ENCODE assay signal across 8 cellular contexts in the genomic region with DNA sequence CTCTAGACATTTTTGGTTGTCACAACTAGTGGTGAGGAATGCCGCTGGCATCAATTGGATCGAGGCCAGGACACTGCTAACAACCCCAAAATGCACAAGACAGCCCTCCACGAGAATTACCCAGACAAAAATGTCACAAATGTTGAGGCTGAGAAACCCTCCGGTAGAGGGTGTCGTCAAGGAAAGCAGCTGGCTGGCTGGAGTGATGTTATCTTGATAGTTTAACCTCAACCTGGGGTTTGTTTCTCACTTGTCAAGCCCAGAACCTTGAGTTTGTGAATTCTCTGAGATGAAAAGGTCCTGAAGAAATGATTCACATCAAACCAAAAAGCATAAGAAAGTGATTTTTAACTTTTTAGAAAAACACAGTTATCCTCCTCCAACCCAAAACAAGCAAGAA. TPM values are rescaled to one million over a fixed set of nuclear protein-coding genes. Genes with fewer than 3 reads are reported as not detected.
DNase-seq lines count a peak whose midpoint lies in the region; ATAC-seq and TF ChIP-seq lines count a peak whose summit lies in the region.

No MANE protein-coding gene starts in this region.

- H3K9me2 ChIP-seq in SK-N-SH: no peaks in the 10 kb centered on the region

- no peaks in the 10 kb centered on the region for H3K9me3 ChIP-seq in SK-N-SH

- TF ChIP-seq EP300 in SK-N-SH (IDR thresholded peaks at IDR 0.05; ENCODE audit: borderline replicate concordance in 1 of 2, low read depth in 1 of 2, low read length in 1 of 2): no peak

- no peak overlapping the region for H3K4me3 ChIP-seq in SK-N-SH (ENCODE audit: low read depth in 2 of 2, low read length in 1 of 2)

- no peaks in the 10 kb centered on the region; the same call in 1 of the 2 replicates for H3K27me3 ChIP-seq in SK-N-SH (ENCODE audit: insufficient read depth)

- ATAC-seq in SK-N-SH treated with all-trans-retinoic acid at 6 μM for 48 hours (no peak), GM19328 (IDR thresholded peaks at IDR 0.05; ENCODE audit: unreplicated experiment) (no peak), HG03196 (IDR thresholded peaks at IDR 0.05; ENCODE audit: unreplicated experiment) (no peak)

- no peak overlapping the region for H3K9ac ChIP-seq in SK-N-SH

- no peaks in the 10 kb centered on the region for H4K20me1 ChIP-seq in SK-N-SH (ENCODE audit: insufficient read depth)

- H3K4me1 ChIP-seq in SK-N-SH (ENCODE audit: control insufficient read depth in 1 of 2, insufficient read depth in 2 of 2, low read depth in 1 of 2, low read length in 1 of 2): peaks cover 0 to 2% of the 10 kb centered on the region in 2 experiments; a peak in 1 of 4 replicates

- H2AFZ ChIP-seq in SK-N-SH (ENCODE audit: low read depth): no peak overlapping the region

- no peak overlapping the region for H3K27ac ChIP-seq in SK-N-SH (ENCODE audit: low read depth in 2 of 2, low read length in 1 of 2)

- DNase-seq in SK-N-SH (no peak), T-helper 9 cell (peak; percentile 41), ecto neural progenitor cell (ENCODE audit: low spot score) (peak; percentile 36), NCI-H2196 treated with DMSO at 0.1 percent for 48 hours (lab: John Stamatoyannopoulos, UW; ENCODE audit: unreplicated experiment) (no peak)
- peak; percentile 33 for DNase-seq in stimulated activated naive CD4-positive, alpha-beta T cell treated with Interleukin-2 at 50 U/mL for 16 hours (lab: John Stamatoyannopoulos, UW)

- CTCF ChIA-PET in SK-N-SH (lab: Yijun Ruan, JAX): interaction anchor here (0.6 to 15.1 kb wide), 9 partner anchors 23 to 524 kb away, joined by 3 to 481 read pairs (median 5); a partner anchor contains a TSS

- no peak overlapping the region for H3K4me2 ChIP-seq in SK-N-SH

- no peak for TF ChIP-seq RAD21 in SK-N-SH (IDR thresholded peaks at IDR 0.05; ENCODE audit: low read length)

- POLR2A ChIA-PET in SK-N-SH (lab: Yijun Ruan, JAX): no interaction called here

- H3K36me3 ChIP-seq in SK-N-SH (replicated peaks in 1 of 2; ENCODE audit: control insufficient read depth in 1 of 2, insufficient read depth in 2 of 2, low read length in 1 of 2): no peaks in the 10 kb centered on the region

- WGBS in SK-N-SH (ENCODE audit: low lambda C conversion rate): 8% methylated on average over 5 of the region's 5 CpGs

- H3F3A ChIP-seq in SK-N-SH (replicated peaks; ENCODE audit: insufficient read depth): no peaks in the 10 kb centered on the region

- H3K79me2 ChIP-seq in SK-N-SH (ENCODE audit: insufficient read depth): no peaks in the 10 kb centered on the region

- peak; percentile 9; the same call in 1 of the 2 replicates for TF ChIP-seq CTCF in SK-N-SH (IDR thresholded peaks at IDR 0.05)

TF ChIP-seq in SK-N-SH, 30 proteins besides CTCF, POLR2A, EP300 and RAD21 (continues in another document):
- TF ChIP-seq MEF2A (IDR thresholded peaks at IDR 0.05; ENCODE audit: borderline replicate concordance, low read depth): no peak
- TF ChIP-seq, protein P1, sequence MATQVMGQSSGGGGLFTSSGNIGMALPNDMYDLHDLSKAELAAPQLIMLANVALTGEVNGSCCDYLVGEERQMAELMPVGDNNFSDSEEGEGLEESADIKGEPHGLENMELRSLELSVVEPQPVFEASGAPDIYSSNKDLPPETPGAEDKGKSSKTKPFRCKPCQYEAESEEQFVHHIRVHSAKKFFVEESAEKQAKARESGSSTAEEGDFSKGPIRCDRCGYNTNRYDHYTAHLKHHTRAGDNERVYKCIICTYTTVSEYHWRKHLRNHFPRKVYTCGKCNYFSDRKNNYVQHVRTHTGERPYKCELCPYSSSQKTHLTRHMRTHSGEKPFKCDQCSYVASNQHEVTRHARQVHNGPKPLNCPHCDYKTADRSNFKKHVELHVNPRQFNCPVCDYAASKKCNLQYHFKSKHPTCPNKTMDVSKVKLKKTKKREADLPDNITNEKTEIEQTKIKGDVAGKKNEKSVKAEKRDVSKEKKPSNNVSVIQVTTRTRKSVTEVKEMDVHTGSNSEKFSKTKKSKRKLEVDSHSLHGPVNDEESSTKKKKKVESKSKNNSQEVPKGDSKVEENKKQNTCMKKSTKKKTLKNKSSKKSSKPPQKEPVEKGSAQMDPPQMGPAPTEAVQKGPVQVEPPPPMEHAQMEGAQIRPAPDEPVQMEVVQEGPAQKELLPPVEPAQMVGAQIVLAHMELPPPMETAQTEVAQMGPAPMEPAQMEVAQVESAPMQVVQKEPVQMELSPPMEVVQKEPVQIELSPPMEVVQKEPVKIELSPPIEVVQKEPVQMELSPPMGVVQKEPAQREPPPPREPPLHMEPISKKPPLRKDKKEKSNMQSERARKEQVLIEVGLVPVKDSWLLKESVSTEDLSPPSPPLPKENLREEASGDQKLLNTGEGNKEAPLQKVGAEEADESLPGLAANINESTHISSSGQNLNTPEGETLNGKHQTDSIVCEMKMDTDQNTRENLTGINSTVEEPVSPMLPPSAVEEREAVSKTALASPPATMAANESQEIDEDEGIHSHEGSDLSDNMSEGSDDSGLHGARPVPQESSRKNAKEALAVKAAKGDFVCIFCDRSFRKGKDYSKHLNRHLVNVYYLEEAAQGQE (IDR thresholded peaks at IDR 0.05; ENCODE audit: low read depth, low read length): no peak
- no peak for TF ChIP-seq NRF1 (IDR thresholded peaks at IDR 0.05; ENCODE audit: low read depth, low read length)
- TF ChIP-seq, protein P2, sequence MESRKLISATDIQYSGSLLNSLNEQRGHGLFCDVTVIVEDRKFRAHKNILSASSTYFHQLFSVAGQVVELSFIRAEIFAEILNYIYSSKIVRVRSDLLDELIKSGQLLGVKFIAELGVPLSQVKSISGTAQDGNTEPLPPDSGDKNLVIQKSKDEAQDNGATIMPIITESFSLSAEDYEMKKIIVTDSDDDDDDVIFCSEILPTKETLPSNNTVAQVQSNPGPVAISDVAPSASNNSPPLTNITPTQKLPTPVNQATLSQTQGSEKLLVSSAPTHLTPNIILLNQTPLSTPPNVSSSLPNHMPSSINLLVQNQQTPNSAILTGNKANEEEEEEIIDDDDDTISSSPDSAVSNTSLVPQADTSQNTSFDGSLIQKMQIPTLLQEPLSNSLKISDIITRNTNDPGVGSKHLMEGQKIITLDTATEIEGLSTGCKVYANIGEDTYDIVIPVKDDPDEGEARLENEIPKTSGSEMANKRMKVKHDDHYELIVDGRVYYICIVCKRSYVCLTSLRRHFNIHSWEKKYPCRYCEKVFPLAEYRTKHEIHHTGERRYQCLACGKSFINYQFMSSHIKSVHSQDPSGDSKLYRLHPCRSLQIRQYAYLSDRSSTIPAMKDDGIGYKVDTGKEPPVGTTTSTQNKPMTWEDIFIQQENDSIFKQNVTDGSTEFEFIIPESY (IDR thresholded peaks at IDR 0.05; ENCODE audit: borderline replicate concordance, low read depth): no peak
- no peak for TF ChIP-seq GABPA (IDR thresholded peaks at IDR 0.05; ENCODE audit: low read depth)
- TF ChIP-seq YY1 (IDR thresholded peaks at IDR 0.05; ENCODE audit: low read depth): no peak

TF ChIP-seq in SK-N-SH treated with all-trans-retinoic acid at 6 μM for 48 hours, 23 proteins besides CTCF, POLR2A, EP300 and RAD21:
- TF ChIP-seq SNAI2 (CRISPR knock-in tag; IDR thresholded peaks at IDR 0.05) (no peak), OSR1 (CRISPR knock-in tag; IDR thresholded peaks at IDR 0.05) (no peak), ZFP3 (CRISPR knock-in tag; IDR thresholded peaks at IDR 0.05) (no peak), ZFP30 (CRISPR knock-in tag; IDR thresholded peaks at IDR 0.05) (no peak), ZNF70 (CRISPR knock-in tag; IDR thresholded peaks at IDR 0.05) (no peak)
- TF ChIP-seq, protein P3, sequence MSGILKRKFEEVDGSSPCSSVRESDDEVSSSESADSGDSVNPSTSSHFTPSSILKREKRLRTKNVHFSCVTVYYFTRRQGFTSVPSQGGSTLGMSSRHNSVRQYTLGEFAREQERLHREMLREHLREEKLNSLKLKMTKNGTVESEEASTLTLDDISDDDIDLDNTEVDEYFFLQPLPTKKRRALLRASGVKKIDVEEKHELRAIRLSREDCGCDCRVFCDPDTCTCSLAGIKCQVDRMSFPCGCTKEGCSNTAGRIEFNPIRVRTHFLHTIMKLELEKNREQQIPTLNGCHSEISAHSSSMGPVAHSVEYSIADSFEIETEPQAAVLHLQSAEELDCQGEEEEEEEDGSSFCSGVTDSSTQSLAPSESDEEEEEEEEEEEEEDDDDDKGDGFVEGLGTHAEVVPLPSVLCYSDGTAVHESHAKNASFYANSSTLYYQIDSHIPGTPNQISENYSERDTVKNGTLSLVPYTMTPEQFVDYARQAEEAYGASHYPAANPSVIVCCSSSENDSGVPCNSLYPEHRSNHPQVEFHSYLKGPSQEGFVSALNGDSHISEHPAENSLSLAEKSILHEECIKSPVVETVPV (CRISPR knock-in tag; IDR thresholded peaks at IDR 0.05): no peak
- TF ChIP-seq, protein P4, sequence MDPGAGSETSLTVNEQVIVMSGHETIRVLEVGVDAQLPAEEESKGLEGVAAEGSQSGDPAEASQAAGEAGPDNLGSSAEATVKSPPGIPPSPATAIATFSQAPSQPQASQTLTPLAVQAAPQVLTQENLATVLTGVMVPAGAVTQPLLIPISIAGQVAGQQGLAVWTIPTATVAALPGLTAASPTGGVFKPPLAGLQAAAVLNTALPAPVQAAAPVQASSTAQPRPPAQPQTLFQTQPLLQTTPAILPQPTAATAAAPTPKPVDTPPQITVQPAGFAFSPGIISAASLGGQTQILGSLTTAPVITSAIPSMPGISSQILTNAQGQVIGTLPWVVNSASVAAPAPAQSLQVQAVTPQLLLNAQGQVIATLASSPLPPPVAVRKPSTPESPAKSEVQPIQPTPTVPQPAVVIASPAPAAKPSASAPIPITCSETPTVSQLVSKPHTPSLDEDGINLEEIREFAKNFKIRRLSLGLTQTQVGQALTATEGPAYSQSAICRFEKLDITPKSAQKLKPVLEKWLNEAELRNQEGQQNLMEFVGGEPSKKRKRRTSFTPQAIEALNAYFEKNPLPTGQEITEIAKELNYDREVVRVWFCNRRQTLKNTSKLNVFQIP (CRISPR knock-in tag; IDR thresholded peaks at IDR 0.05; ENCODE audit: borderline replicate concordance, low read depth): no peak

RNA-seq across cellular contexts. Expression of a gene that starts 21.1 kb away (rescaled TPM):
- polyA plus RNA-seq in SK-N-SH (2012; rRNA removed): not detected in 2 replicates
- not detected in 2 replicates for polyA plus RNA-seq in SK-N-SH (2012; cell fraction: cytosol; rRNA removed)
- 0.01 TPM in 1 of 2 replicates, not detected in the other for polyA plus RNA-seq in SK-N-SH (2012; cell fraction: nucleus; rRNA removed)

RNA-seq across cellular contexts. Expression of a gene that starts 35.9 kb away (rescaled TPM):
- polyA plus RNA-seq in SK-N-SH (2012; rRNA removed): 0.05 TPM in 1 of 2 replicates, not detected in the other
- polyA plus RNA-seq in SK-N-SH (2012; cell fraction: cytosol; rRNA removed): not detected in 2 replicates
- not detected in 2 replicates for polyA plus RNA-seq in SK-N-SH (2012; cell fraction: nucleus; rRNA removed)

Comparison
In these comparisons a context has a peak if more than half of its experiments do, and no peak if none do; other contexts are left out.
1. DNase-seq: peak in T-helper 9 cell (single experiment), ecto neural progenitor cell (single experiment) and stimulated activated naive CD4-positive, alpha-beta T cell treated with Interleukin-2 at 50 U/mL for 16 hours (single experiment); none in SK-N-SH (single experiment) and NCI-H2196 treated with DMSO at 0.1 percent for 48 hours (single experiment).